In genomic region chr14:23095196-23096108, GRCh38 we compare ENCODE assay signal across 8 cellular contexts. TPM values are rescaled to one million over a fixed set of nuclear protein-coding genes. Genes with fewer than 3 reads are reported as not detected.
DNase-seq lines count a peak whose midpoint lies in the region; ATAC-seq and TF ChIP-seq lines count a peak whose summit lies in the region.

Gene C14orf119, plus strand, starts transcription at chr14:23095505. Its CDS starts 2,154 bp downstream, at chr14:23097659.

- no peaks in the 10 kb centered on the region for H3K36me3 ChIP-seq in kidney epithelial cell (ENCODE audit: control insufficient read depth, insufficient read depth, low read length)

- ATAC-seq in HG03095 (IDR thresholded peaks at IDR 0.05; ENCODE audit: unreplicated experiment), result peak; percentile 85

- intact Hi-C loops in T-helper 1 cell treated with Interleukin-12 subunit alpha and Interleukin-12 subunit beta and Interleukin-4 antibody, amounts not matched to agents 30 ng/mL and 1 ng/mL, for 36 hours (cut with micrococcal nuclease), result loop anchor here (1.0 to 10.0 kb wide), 20 partner anchors 24 to 1619 kb away; partner anchors contain the start of genes DAD1, DCAF11, EMC9 and HOMEZ

- no peak for TF ChIP-seq CTCF in kidney epithelial cell (IDR thresholded peaks at IDR 0.05; ENCODE audit: insufficient read depth, low read length, poor library complexity, severe bottlenecking)

- H3K4me3 ChIP-seq in kidney epithelial cell (ENCODE audit: low read depth, low read length), result peak within 1 kb of the TSS; percentile 96

- DNase-seq in activated gamma-delta T cell treated with Interleukin-2 at 50 U/mL for 16 hours (peak; percentile 100), activated gamma-delta T cell (lab: John Stamatoyannopoulos, UW) (no peak), cerebellum (ENCODE audit: low spot score) (peak; percentile 100), kidney epithelial cell (ENCODE audit: low read depth) (peak; percentile 92), NCI-H128 (lab: John Stamatoyannopoulos, UW; ENCODE audit: unreplicated experiment) (no peak)
- peak; percentile 99 for DNase-seq in stimulated activated CD4-positive, alpha-beta T cell treated with anti-CD3 and anti-CD28 coated beads, Interleukin-2, amount 100 ng/mL, for 4 hours (ENCODE audit: low read depth)

- no peaks in the 10 kb centered on the region for H3K27me3 ChIP-seq in kidney epithelial cell (ENCODE audit: control insufficient read depth, insufficient read depth, low read length)

RNA-seq across cellular contexts. Expression of gene C14orf119, which starts in this region (rescaled TPM):
- 47.7 and 50.3 TPM in 2 replicates for total RNA-seq in T-helper 1 cell treated with Interleukin-12 subunit alpha and Interleukin-12 subunit beta and Interleukin-4 antibody, amounts not matched to agents 30 ng/mL and 1 ng/mL, for 36 hours
- total RNA-seq in cerebellum, result 16.2 TPM
- 27.5 and 33.3 TPM in 2 replicates for total RNA-seq in kidney epithelial cell

Comparison
In these comparisons a context has a peak if more than half of its experiments do, and no peak if none do; other contexts are left out.
1. DNase-seq: peak in activated gamma-delta T cell treated with Interleukin-2 at 50 U/mL for 16 hours (single experiment), cerebellum (single experiment), kidney epithelial cell (single experiment) and stimulated activated CD4-positive, alpha-beta T cell treated with anti-CD3 and anti-CD28 coated beads, Interleukin-2, amount 100 ng/mL, for 4 hours (single experiment); none in activated gamma-delta T cell (single experiment) and NCI-H128 (single experiment).